ENCODE assay signal across 30 cellular contexts in genomic region chr4:13950491-13950890, GRCh38.
"Had no signal": no experiment of that assay in that cellular context is flagged by ENCODE, and none has a peak within 500 bp of the region (broad histone marks: within the 10 kb centered on the region; RNA-seq: fewer than 3 reads in every experiment).

No MANE protein-coding gene starts in this region.

- H3K9me3 ChIP-seq: gastrocnemius medialis, heart left ventricle had no signal

- H3K4me3 ChIP-seq: coronary artery, dorsolateral prefrontal cortex, gastrocnemius medialis, heart left ventricle had no signal

- H3K27ac ChIP-seq: brain microvascular endothelial cell, coronary artery, dorsolateral prefrontal cortex, foreskin keratinocyte, gastrocnemius medialis, heart left ventricle, WERI-Rb-1 had no signal

- H3K4me1 ChIP-seq: gastrocnemius medialis, heart left ventricle had no signal

- ATAC-seq: activated CD4-positive, CD25-positive, alpha-beta regulatory T cell treated with anti-CD3 and anti-CD28 coated beads, Interleukin-2, amount 50 U/mL, for 24 hours; activated CD8-positive, alpha-beta memory T cell treated with anti-CD3 and anti-CD28 coated beads, Interleukin-2, amount 10 ng/mL, durations not matched to agents 7 days and 5 days; activated CD8-positive, alpha-beta T cell treated with anti-CD3 and anti-CD28 coated beads, Interleukin-2, amount 10 ng/mL, durations not matched to agents 7 days and 5 days; activated naive CD4-positive, alpha-beta T cell treated with anti-CD3 and anti-CD28 coated beads, Interleukin-2, amount 50 U/mL, for 72 hours; esophagus mucosa; foreskin keratinocyte; gastrocnemius medialis; heart left ventricle; T-helper 17 cell had no signal

- H3K27me3 ChIP-seq: brain microvascular endothelial cell, dorsolateral prefrontal cortex, foreskin keratinocyte, gastrocnemius medialis, heart left ventricle had no signal

- DNase-seq: activated B cell treated with CpG ODN at 0.5 μM for 24 hours; activated CD4-positive, alpha-beta memory T cell treated with anti-CD3 and anti-CD28 coated beads for 36 hours; activated CD4-positive, alpha-beta T cell treated with anti-CD3 and anti-CD28 coated beads, Interleukin-2, amount 10 ng/mL, durations not matched to agents 24 days and 14 days; activated CD8-positive, alpha-beta memory T cell treated with anti-CD3 and anti-CD28 coated beads, Interleukin-2, amount 10 ng/mL, durations not matched to agents 7 days and 5 days; activated CD8-positive, alpha-beta memory T cell treated with anti-CD3 and anti-CD28 coated beads, Interleukin-2, amount 50 U/mL, for 4 hours; activated CD8-positive, alpha-beta T cell treated with anti-CD3 and anti-CD28 coated beads, Interleukin-2, amount 10 ng/mL, durations not matched to agents 7 days and 5 days; activated gamma-delta T cell; activated naive CD4-positive, alpha-beta T cell; activated naive CD4-positive, alpha-beta T cell treated with anti-CD3 and anti-CD28 coated beads, Interleukin-2, amount 10 ng/mL, durations not matched to agents 7 days and 5 days; activated naive CD8-positive, alpha-beta T cell treated with anti-CD3 and anti-CD28 coated beads, Interleukin-2, amount 10 ng/mL, durations not matched to agents 7 days and 5 days; activated T-cell treated with anti-CD3 and anti-CD28 coated beads, Interleukin-2, amount 50 U/mL, for 1 hour; activated T-cell treated with anti-CD3 and anti-CD28 coated beads, Interleukin-2, amount 50 U/mL, for 48 hours; brain microvascular endothelial cell; dorsolateral prefrontal cortex; effector memory CD4-positive, alpha-beta T cell; endodermal cell; foreskin keratinocyte; gastrocnemius medialis; glutamatergic neuron; heart left ventricle; T-helper 1 cell; T-helper 17 cell; T1000; WERI-Rb-1 had no signal

- H3K36me3 ChIP-seq: brain microvascular endothelial cell, gastrocnemius medialis, heart left ventricle, WERI-Rb-1 had no signal

- FAIRE-seq: astrocyte, bronchial epithelial cell had no signal
